Comparison of ENCODE assay signal across 11 cellular contexts in genomic region chr11:68020575-68020974, GRCh38. TPM values are rescaled to one million over a fixed set of nuclear protein-coding genes. Genes with fewer than 3 reads are reported as not detected.
DNase-seq lines count a peak whose midpoint lies in the region; ATAC-seq and TF ChIP-seq lines count a peak whose summit lies in the region.
"Had no signal": no experiment of that assay in that cellular context is flagged by ENCODE, and none has a peak within 500 bp of the region (broad histone marks: within the 10 kb centered on the region; RNA-seq: fewer than 3 reads in every experiment).

No MANE protein-coding gene starts in this region.

- TF ChIP-seq CTCF in HCT116 (IDR thresholded peaks at IDR 0.05 in 2 of 3, conservative IDR thresholded peaks at IDR 0.05 in 1 of 3; ENCODE audit: borderline replicate concordance in 1 of 3, insufficient read depth in 1 of 3, low read depth in 2 of 3, low read length in 2 of 3) (peak in 2 of 3 experiments; percentile 46 to 49; a peak in 4 of 6 replicates), VCaP (conservative IDR thresholded peaks at IDR 0.05) (no peak), esophagus muscularis mucosa (IDR thresholded peaks at IDR 0.05) (peak in 1 of 3 experiments; percentile 19)

- RAD21 ChIA-PET in HCT116 (lab: Charles Lee; ENCODE audit: low non-redundant PET in 1 of 2, low total read pairs in 2 of 2, uncharacterized antibody in 2 of 2, unreplicated experiment in 2 of 2), result interaction anchor here in 1 of 2 experiments (0.8 kb wide), 1 partner anchor 11 kb away, joined by 3 read pairs; the partner anchor contains the start of gene ALDH3B1

- H3K36me3 ChIP-seq in HCT116 (ENCODE audit: control insufficient read depth in 1 of 2, insufficient read depth in 2 of 2, low read length in 2 of 2) (no peaks in the 10 kb centered on the region), esophagus muscularis mucosa (peaks cover 0 to 26% (median 10%) of the 10 kb centered on the region in 4 donors)

- peaks cover 38 to 60% of the 10 kb centered on the region in 2 experiments for H3K4me1 ChIP-seq in HCT116 (ENCODE audit: control insufficient read depth in 1 of 2, insufficient read depth in 2 of 2, low read length in 2 of 2)
- H3K4me1 ChIP-seq in esophagus muscularis mucosa, result peaks cover 3 to 13% (median 9%) of the 10 kb centered on the region in 4 donors

- peak; percentile 70 for ATAC-seq in HCT116
- ATAC-seq in left cardiac atrium, result peak; percentile 9 to 36
- ATAC-seq in GM19467 (IDR thresholded peaks at IDR 0.05; ENCODE audit: unreplicated experiment), result no peak
- ATAC-seq: natural killer cell treated with Interleukin-12 subunit alpha and Interleukin-12 subunit beta and Interleukin-15 and Interleukin-18, amount 100 ng/mL, for 72 hours had no signal

- peak overlapping the region; percentile 7; the same call in 1 of the 2 replicates for H3K9ac ChIP-seq in HCT116 (ENCODE audit: low read length)

- TF ChIP-seq POLR2A in HCT116 (IDR thresholded peaks at IDR 0.05; ENCODE audit: borderline replicate concordance, extremely low read depth, insufficient read depth, insufficient read length), result no peak
- no peak for TF ChIP-seq POLR2A in esophagus muscularis mucosa (IDR thresholded peaks at IDR 0.05; ENCODE audit: low read depth)

- H3K9me2 ChIP-seq in HCT116 (ENCODE audit: insufficient read depth), result no peaks in the 10 kb centered on the region

- no peaks in the 10 kb centered on the region; a peak in 1 of 4 replicates for H3K9me3 ChIP-seq in HCT116 (ENCODE audit: control insufficient read depth in 1 of 2, insufficient read depth in 1 of 2, low read depth in 1 of 2, low read length in 2 of 2)
- peaks cover 0 to 12% (median 0%) of the 10 kb centered on the region in 4 donors for H3K9me3 ChIP-seq in esophagus muscularis mucosa

- intact Hi-C loops in HCT116 (cut with micrococcal nuclease), result no loop called here
- intact Hi-C loops in left cardiac atrium (cut with DNase I), result no loop called here
- intact Hi-C loops in esophagus muscularis mucosa (cut with DNase I), result no loop called here

- TF ChIP-seq RAD21 in HCT116 (IDR thresholded peaks at IDR 0.05; ENCODE audit: low read depth), result no peak

- no peak overlapping the region for H2AFZ ChIP-seq in HCT116 (ENCODE audit: low read depth, low read length, poor library complexity, severe bottlenecking)

- no peak overlapping the region for H3K4me3 ChIP-seq in HCT116 (replicated peaks in 1 of 2; ENCODE audit: low read depth in 1 of 2, low read length in 2 of 2)
- no peak overlapping the region for H3K4me3 ChIP-seq in esophagus muscularis mucosa
- H3K4me3 ChIP-seq: dorsolateral prefrontal cortex had no signal

- H3K27ac ChIP-seq in HCT116 (ENCODE audit: low read depth, low read length), result peak overlapping the region; percentile 60
- H3K27ac ChIP-seq in VCaP, result peak overlapping the region; percentile 13; the same call in 1 of the 2 replicates
- H3K27ac ChIP-seq in esophagus muscularis mucosa (replicated peaks in 1 of 4), result no peak overlapping the region
- H3K27ac ChIP-seq: dorsolateral prefrontal cortex had no signal

- H3K4me2 ChIP-seq in HCT116 (ENCODE audit: low read length), result peak overlapping the region; percentile 44

- no peaks in the 10 kb centered on the region for H4K20me1 ChIP-seq in HCT116 (ENCODE audit: insufficient read depth)

- H3K79me2 ChIP-seq in HCT116 (ENCODE audit: insufficient read depth, low read length), result no peaks in the 10 kb centered on the region

- 71% methylated on average over 6 of the region's 11 CpGs for WGBS in esophagus muscularis mucosa

- no peak for TF ChIP-seq EP300 in esophagus muscularis mucosa (IDR thresholded peaks at IDR 0.05)

- H3K27me3 ChIP-seq in HCT116 (ENCODE audit: insufficient read depth, low read length), result no peaks in the 10 kb centered on the region
- no peaks in the 10 kb centered on the region for H3K27me3 ChIP-seq in esophagus muscularis mucosa
- H3K27me3 ChIP-seq: dorsolateral prefrontal cortex had no signal

- POLR2A ChIA-PET in HCT116 (lab: Charles Lee), result no interaction called here

- no TSS peak for BruUV-seq in HCT116 (replicated peaks; lab: Mats Ljungman, UMichigan)

- DNase-seq in A172 (ENCODE audit: low spot score) (peak; percentile 82), HCT116 (ENCODE audit: low read depth, low spot score) (no peak), left cardiac atrium (no peak), NCI-H1436 treated with DMSO at 0.1 percent for 48 hours (lab: John Stamatoyannopoulos, UW) (no peak), esophagus muscularis mucosa (ENCODE audit: extremely low spot score) (no peak)
- no peak for DNase-seq in activated CD4-positive, alpha-beta T cell treated with anti-CD3 and anti-CD28 coated beads, Interleukin-2, amount 50 U/mL, for 1 hour
- DNase-seq: activated CD4-positive, alpha-beta T cell treated with anti-CD3 and anti-CD28 coated beads, Interleukin-2, amount 10 ng/mL, durations not matched to agents 7 days and 5 days; dorsolateral prefrontal cortex had no signal

- CTCF ChIA-PET in HCT116 (lab: Charles Lee), result interaction anchor here (0.5 to 2.2 kb wide), 2 partner anchors 11 to 146 kb away, joined by 3 to 9 read pairs; partner anchors contain the start of gene ALDH3B1

TF ChIP-seq in HCT116, 20 proteins besides CTCF, POLR2A, EP300 and RAD21:
- TF ChIP-seq ATF3 (IDR thresholded peaks at IDR 0.05) (no peak), EZH2 (IDR thresholded peaks at IDR 0.05) (no peak), ZNF274 (IDR thresholded peaks at IDR 0.05; ENCODE audit: low read depth, low read length) (no peak), CEBPB (IDR thresholded peaks at IDR 0.05; ENCODE audit: low read depth) (no peak), SRF (IDR thresholded peaks at IDR 0.05; ENCODE audit: low read depth) (no peak), EGR1 (IDR thresholded peaks at IDR 0.05; ENCODE audit: low read depth) (no peak), POLR2AphosphoS5 (IDR thresholded peaks at IDR 0.05; ENCODE audit: low read depth, low read length) (no peak), EZH2phosphoT487 (IDR thresholded peaks at IDR 0.05; ENCODE audit: borderline replicate concordance) (no peak), REST (IDR thresholded peaks at IDR 0.05; ENCODE audit: low read depth) (no peak)
TF ChIP-seq in HCT116: peak in this region for 0.

RNA-seq across cellular contexts. Expression of gene NDUFS8, which starts 9.9 kb away (rescaled TPM):
- 255 and 310 TPM in 2 replicates for total RNA-seq in A172 (2014; rRNA removed; shearing (Covaris generic))
- 189 TPM for total RNA-seq in HCT116 (2021; ENCODE audit: unreplicated experiment)
- 245 and 268 TPM in 2 replicates for polyA plus RNA-seq in HCT116 (2012)
- total RNA-seq in left cardiac atrium, result 100 to 1,000 TPM; 304 to 342 TPM
- 100 to 1,000 TPM; 178 to 271 (median 198) TPM for total RNA-seq in esophagus muscularis mucosa

RNA-seq across cellular contexts. Expression of gene ALDH3B1, which starts 10.4 kb away (rescaled TPM):
- 54.0 and 64.8 TPM in 2 replicates for total RNA-seq in A172 (2014; rRNA removed; shearing (Covaris generic))
- total RNA-seq in HCT116 (2021; ENCODE audit: unreplicated experiment) (25.5 TPM), left cardiac atrium (1 to 10 TPM; 6.2 to 8.9 TPM), esophagus muscularis mucosa (10 to 100 TPM; 10.6 to 17.2 (median 12.6) TPM)
- polyA plus RNA-seq in HCT116 (2012), result 28.9 and 39.8 TPM in 2 replicates

RNA-seq across cellular contexts. Expression of gene UNC93B1, which starts 16.7 kb away (rescaled TPM):
- total RNA-seq in A172 (2014; rRNA removed; shearing (Covaris generic)), result 22.1 and 34.3 TPM in 2 replicates
- 72.9 TPM for total RNA-seq in HCT116 (2021; ENCODE audit: unreplicated experiment)
- 55.1 and 67.6 TPM in 2 replicates for polyA plus RNA-seq in HCT116 (2012)
- total RNA-seq in left cardiac atrium, result 10 to 100 TPM; 12.5 to 15.1 TPM
- total RNA-seq in esophagus muscularis mucosa, result 10 to 100 TPM; 16.6 to 38.4 (median 31.6) TPM

RNA-seq across cellular contexts. Expression of gene TCIRG1, which starts 18.2 kb away (rescaled TPM):
- total RNA-seq in A172 (2014; rRNA removed; shearing (Covaris generic)), result 149 and 167 TPM in 2 replicates
- total RNA-seq in HCT116 (2021; ENCODE audit: unreplicated experiment) (101 TPM), left cardiac atrium (10 to 100 TPM; 39.5 to 51.7 TPM), esophagus muscularis mucosa (100 to 1,000 TPM in 1 of 4 donors, 10 to 100 TPM in 3; 61.6 to 124 (median 81.4) TPM)
- polyA plus RNA-seq in HCT116 (2012), result 88.7 and 97.2 TPM in 2 replicates

Comparison
In these comparisons a context has a peak if more than half of its experiments do, and no peak if none do; other contexts are left out.
1. H3K27ac ChIP-seq: peak in HCT116 (single experiment) and VCaP (single experiment); none in esophagus muscularis mucosa (0 of 4).